Comparison of ENCODE assay signal across 26 cellular contexts in genomic region chr4:6437682-6438264, GRCh38. TPM values are rescaled to one million over a fixed set of nuclear protein-coding genes. Genes with fewer than 3 reads are reported as not detected.
"Had no signal": no experiment of that assay in that cellular context is flagged by ENCODE, and none has a peak within 500 bp of the region (broad histone marks: within the 10 kb centered on the region; RNA-seq: fewer than 3 reads in every experiment).

No MANE protein-coding gene starts in this region.

- H3K27ac Mint-ChIP-seq: activated T-cell treated with anti-CD3 and anti-CD28 coated beads, Interleukin-2, amount 50 U/mL, for 72 hours; nephron progenitor cell; stimulated activated effector memory CD8-positive, alpha-beta T cell treated with anti-CD3 and anti-CD28 coated beads, Interleukin-12 subunit alpha, Interleukin-12 subunit beta, amount 100 ng/mL, for 72 hours had no signal

- H3K27ac ChIP-seq: breast epithelium, gastroesophageal sphincter, heart left ventricle, psoas muscle, stomach, thoracic aorta, upper lobe of right lung, VCaP had no signal

- H3K36me3 Mint-ChIP-seq: stimulated activated effector memory CD8-positive, alpha-beta T cell treated with anti-CD3 and anti-CD28 coated beads, Interleukin-12 subunit alpha, Interleukin-12 subunit beta, amount 100 ng/mL, for 72 hours had no signal

- H3K4me1 Mint-ChIP-seq: nephron progenitor cell; stimulated activated effector memory CD8-positive, alpha-beta T cell treated with anti-CD3 and anti-CD28 coated beads, Interleukin-12 subunit alpha, Interleukin-12 subunit beta, amount 100 ng/mL, for 72 hours had no signal

- H3K4me3 Mint-ChIP-seq: activated T-cell treated with anti-CD3 and anti-CD28 coated beads, Interleukin-2, amount 50 U/mL, for 72 hours; nephron progenitor cell; stimulated activated effector memory CD8-positive, alpha-beta T cell treated with anti-CD3 and anti-CD28 coated beads, Interleukin-12 subunit alpha, Interleukin-12 subunit beta, amount 100 ng/mL, for 72 hours had no signal

- ATAC-seq: activated T-cell treated with anti-CD3 and anti-CD28 coated beads, Interleukin-2, amount 50 U/mL, for 72 hours; esophagus mucosa; gastroesophageal sphincter; heart left ventricle; left lobe of liver; psoas muscle; right cardiac atrium; stimulated activated effector memory CD8-positive, alpha-beta T cell treated with anti-CD3 and anti-CD28 coated beads, Interleukin-12 subunit alpha, Interleukin-12 subunit beta, amount 100 ng/mL, for 72 hours; upper lobe of right lung had no signal

- DNase-seq: activated CD4-positive, CD25-positive, alpha-beta regulatory T cell treated with anti-CD3 and anti-CD28 coated beads, Interleukin-2, amount 50 U/mL, for 72 hours; activated CD8-positive, alpha-beta memory T cell treated with anti-CD3 and anti-CD28 coated beads for 24 hours; activated CD8-positive, alpha-beta memory T cell treated with anti-CD3 and anti-CD28 coated beads, Interleukin-2, amount 50 U/mL, for 48 hours; activated effector memory CD4-positive, alpha-beta T cell treated with anti-CD3 and anti-CD28 coated beads, Interleukin-2, amount 50 U/mL, for 16 hours; activated naive CD4-positive, alpha-beta T cell treated with anti-CD3 and anti-CD28 coated beads, Interleukin-2, amount 50 U/mL, for 16 hours; activated T-cell treated with anti-CD3 and anti-CD28 coated beads, Interleukin-2, amount 50 U/mL, for 72 hours; cerebellar nuclear complex; effector CD8-positive, alpha-beta T cell; heart left ventricle; kidney; nephron progenitor cell; nucleus accumbens; psoas muscle; right cardiac atrium; small intestine; stimulated activated CD4-positive, alpha-beta T cell treated with anti-CD3 and anti-CD28 coated beads, Interleukin-4, amount 100 ng/mL, for 1 hour; stomach; T-helper 2 cell; upper lobe of right lung had no signal

RNA-seq across cellular contexts. Expression of gene PPP2R2C, which starts 34.6 kb away (rescaled TPM):
- total RNA-seq: activated T-cell treated with anti-CD3 and anti-CD28 coated beads, Interleukin-2, amount 50 U/mL, for 72 hours had no signal
